ENCODE assay signal across 9 cellular contexts in genomic region chr9:112921549-112921948, GRCh38. TPM values are rescaled to one million over a fixed set of nuclear protein-coding genes. Genes with fewer than 3 reads are reported as not detected.
DNase-seq lines count a peak whose midpoint lies in the region; ATAC-seq and TF ChIP-seq lines count a peak whose summit lies in the region.
"Had no signal": no experiment of that assay in that cellular context is flagged by ENCODE, and none has a peak within 500 bp of the region (broad histone marks: within the 10 kb centered on the region; RNA-seq: fewer than 3 reads in every experiment).

No MANE protein-coding gene starts in this region.

- TF ChIP-seq CTCF in GM12874 (IDR thresholded peaks at IDR 0.05; ENCODE audit: insufficient read depth, low read depth, low read length) (peak; percentile 55), mammary epithelial cell (conservative IDR thresholded peaks at IDR 0.05 in 1 of 2, IDR thresholded peaks at IDR 0.05 in 1 of 2; ENCODE audit: extremely low read depth in 1 of 2, insufficient read depth in 1 of 2, low read depth in 1 of 2, low read length in 2 of 2) (peak; percentile 64 to 84), nephron (IDR thresholded peaks at IDR 0.05; ENCODE audit: unreplicated experiment in 3 of 3) (peak; percentile 40 to 59 (median 54))

- H4K20me1 ChIP-seq in mammary epithelial cell (ENCODE audit: insufficient read depth, low read length), result no peaks in the 10 kb centered on the region

- no peaks in the 10 kb centered on the region for H3K36me3 Mint-ChIP-seq in nephron (ENCODE audit: low read depth)

- H3K27ac ChIP-seq in mammary epithelial cell (ENCODE audit: insufficient read depth, low read depth, low read length), result no peak overlapping the region

- CTCF ChIA-PET in mammary epithelial cell (lab: Charles Lee; ENCODE audit: low non-redundant PET), result no interaction called here

- H3K27me3 Mint-ChIP-seq in nephron (ENCODE audit: low read depth), result peaks cover 27% of the 10 kb centered on the region

- H3K27me3 ChIP-seq in mammary epithelial cell (ENCODE audit: insufficient read depth, low read length), result no peaks in the 10 kb centered on the region

- 0% methylated on average over 2 of the region's 3 CpGs for WGBS in mammary epithelial cell (ENCODE audit: low coverage, missing lambda C conversion rate)

- no peak overlapping the region for H3K4me3 Mint-ChIP-seq in nephron

- in situ Hi-C loops in mammary epithelial cell (cut with MboI; ENCODE audit: low sequenced_read_pairs in 2 of 2), result loop anchor here in 1 of 2 donors (25.0 kb wide), 2 partner anchors 191 to 491 kb away; partner anchors contain the start of genes ALAD, C9orf43 and POLE3

- no peaks in the 10 kb centered on the region for H3K79me2 ChIP-seq in mammary epithelial cell (ENCODE audit: insufficient read depth, low read length)

- intact Hi-C loops in mammary epithelial cell (cut with micrococcal nuclease), result loop anchor here (1.0 to 10.0 kb wide), 4 partner anchors 50 to 483 kb away; partner anchors contain the start of genes ALAD, CDC26 and PRPF4

- H3K9me3 Mint-ChIP-seq in nephron, result no peaks in the 10 kb centered on the region

- H3K4me1 ChIP-seq in mammary epithelial cell (ENCODE audit: insufficient read depth, low read length), result peaks cover 12% of the 10 kb centered on the region

- ATAC-seq in HG03469 (IDR thresholded peaks at IDR 0.05; ENCODE audit: unreplicated experiment), result no peak

- H2AFZ ChIP-seq in mammary epithelial cell (ENCODE audit: low read depth, low read length), result no peak overlapping the region

- no peak overlapping the region for H3K4me3 ChIP-seq in mammary epithelial cell (replicated peaks in 1 of 3; ENCODE audit: insufficient read depth in 1 of 3, low read depth in 2 of 3, low read length in 3 of 3)

- no TSS peak for BruUV-seq in mammary epithelial cell (replicated peaks; lab: Mats Ljungman, UMichigan)

- H3K4me1 Mint-ChIP-seq in nephron, result no peaks in the 10 kb centered on the region

- no peak overlapping the region for H3K4me2 ChIP-seq in mammary epithelial cell (ENCODE audit: insufficient read depth, low read depth, low read length)

- no peak overlapping the region for H3K9ac ChIP-seq in mammary epithelial cell (ENCODE audit: insufficient read depth, low read length)

- H3K36me3 ChIP-seq in mammary epithelial cell (ENCODE audit: insufficient read depth, low read length), result no peaks in the 10 kb centered on the region

- peak; percentile 48 for DNase-seq in AG08396 (ENCODE audit: low spot score)
- DNase-seq in NCI-H1694 treated with DMSO at 0.1 percent for 48 hours (lab: John Stamatoyannopoulos, UW), result peak; percentile 28
- peak; percentile 52 for DNase-seq in mammary epithelial cell
- DNase-seq in activated effector memory CD4-positive, alpha-beta T cell treated with anti-CD3 and anti-CD28 coated beads, Interleukin-2, amount 50 U/mL, for 16 hours, result no peak
- no peak for DNase-seq in DMS153 treated with DMSO at 0.1 percent for 48 hours (lab: John Stamatoyannopoulos, UW; ENCODE audit: unreplicated experiment)

- H3K27ac Mint-ChIP-seq in nephron, result no peak overlapping the region

- dilution Hi-C loops in mammary epithelial cell (cut with HindIII; ENCODE audit: low sequenced_read_pairs), result no loop called here

- H3K9me3 ChIP-seq in mammary epithelial cell (replicated peaks; ENCODE audit: insufficient read depth, low read length), result no peaks in the 10 kb centered on the region

RNA-seq across cellular contexts. Expression of gene SLC46A2, which starts 30.9 kb away (rescaled TPM):
- total RNA-seq in mammary epithelial cell, result not detected
- polyA plus RNA-seq in mammary epithelial cell, result not detected
- polyA minus RNA-seq in mammary epithelial cell, result not detected
- total RNA-seq: temporal lobe had no signal

Comparison
In these comparisons a context has a peak if more than half of its experiments do, and no peak if none do; other contexts are left out.
1. DNase-seq: peak in AG08396 (single experiment), NCI-H1694 treated with DMSO at 0.1 percent for 48 hours (single experiment) and mammary epithelial cell (single experiment); none in activated effector memory CD4-positive, alpha-beta T cell treated with anti-CD3 and anti-CD28 coated beads, Interleukin-2, amount 50 U/mL, for 16 hours (single experiment) and DMS153 treated with DMSO at 0.1 percent for 48 hours (single experiment).
2. Peak in every context shown above with its lines, with median percentiles within 50 percentile points of each other: CTCF ChIP-seq.